8 cellular contexts compared by ENCODE assay signal in the genomic region with DNA sequence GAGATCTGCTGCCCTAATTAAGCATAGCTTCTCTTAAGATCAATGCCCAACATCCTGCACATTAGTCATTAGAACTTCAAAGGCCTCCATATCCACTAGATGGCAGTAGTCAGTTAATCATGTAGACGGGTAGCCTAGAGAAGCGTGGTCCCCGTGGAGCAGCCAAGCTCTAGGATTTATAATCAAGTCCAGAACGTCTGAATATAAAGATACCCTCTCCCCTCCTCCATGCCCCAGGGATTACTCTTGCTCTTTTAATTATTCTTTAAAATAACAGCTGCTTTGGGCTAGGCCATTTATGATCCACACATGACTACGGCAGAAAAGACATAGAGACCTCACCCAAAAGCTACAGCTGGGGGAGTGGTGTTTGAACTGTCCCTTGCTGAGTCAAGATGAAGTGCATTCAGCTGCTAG.
DNase-seq lines count a peak whose midpoint lies in the region; ATAC-seq, FAIRE-seq and TF ChIP-seq lines count a peak whose summit lies in the region.

No MANE protein-coding gene starts in this region.

- H3F3A ChIP-seq in Loucy (ENCODE audit: low read depth) = no peaks in the 10 kb centered on the region

- WGBS in ovary, 3 donors = 6 to 8% (median 8%) methylated on average over 5 of the region's 5 CpGs

- POLR2A ChIA-PET in BJ (lab: Charles Lee) (no interaction called here), Panc1 (lab: Charles Lee) (interaction anchor here (0.5 kb wide), 1 partner anchor 563 kb away, joined by 3 read pairs; no protein-coding TSS in a partner anchor)

- FAIRE-seq in GM19239 (lab: Jason Lieb, UNC) = peak; percentile 93

- BruUV-seq in Panc1 (replicated peaks; lab: Mats Ljungman, UMichigan) = no TSS peak

- in situ Hi-C loops in Panc1 (cut with HindIII; ENCODE audit: low pct_unique_long_range_greater_than_20kb, low sequenced_read_pairs) = no loop called here

- H2AFZ ChIP-seq in Loucy (ENCODE audit: low read length) = peak overlapping the region; percentile 80

- no peak for TF ChIP-seq POLR2A in ovary (IDR thresholded peaks at IDR 0.05)

- H3K27ac ChIP-seq in Panc1 (ENCODE audit: low read length) (no peak overlapping the region), ovary (no peak overlapping the region)

- H3K27me3 ChIP-seq in BJ (ENCODE audit: control insufficient read depth, insufficient read depth, low read length) (peaks cover 1% of the 10 kb centered on the region; the same call in 1 of the 2 replicates), Loucy (ENCODE audit: insufficient read depth, low read length, poor library complexity, severe bottlenecking) (no peaks in the 10 kb centered on the region), Panc1 (ENCODE audit: control insufficient read depth, insufficient read depth, low read length) (0 out of 2 replicates have a peak, but pooled peaks cover 3% of the 10 kb centered on the region), ovary (no peaks in the 10 kb centered on the region)

- CTCF ChIA-PET in BJ (lab: Yijun Ruan, JAX) = interaction anchor here (0.7 to 7.5 kb wide), 38 partner anchors 8 to 764 kb away, joined by 3 to 105 read pairs (median 4); no protein-coding TSS in a partner anchor
- CTCF ChIA-PET in Panc1 (lab: Charles Lee) = interaction anchor here (0.6 to 1.8 kb wide), 6 partner anchors 207 to 1139 kb away, joined by 3 to 11 read pairs (median 4); no protein-coding TSS in a partner anchor

- no peaks in the 10 kb centered on the region for H3K36me3 ChIP-seq in BJ (ENCODE audit: control insufficient read depth, insufficient read depth, low read length)
- no peaks in the 10 kb centered on the region for H3K36me3 ChIP-seq in Loucy (ENCODE audit: insufficient read depth, low read length)
- H3K36me3 ChIP-seq in Panc1 (ENCODE audit: control insufficient read depth, insufficient read depth, low read length) = no peaks in the 10 kb centered on the region
- no peaks in the 10 kb centered on the region for H3K36me3 ChIP-seq in ovary

- no peaks in the 10 kb centered on the region for H3K79me2 ChIP-seq in Loucy (ENCODE audit: insufficient read depth, low read length)

- ATAC-seq in Panc1 = peak; percentile 93

- DNase-seq in BJ (ENCODE audit: low read depth) (peak; percentile 21), GM19239 (ENCODE audit: insufficient read length, low spot score) (peak; percentile 23), Panc1 (ENCODE audit: low read depth, low spot score) (peak; percentile 46), globus pallidus (ENCODE audit: low spot score) (peak; percentile 87), ovary (peak; percentile 55 to 72 (median 66)), NK-92 (lab: John Stamatoyannopoulos, UW; ENCODE audit: unreplicated experiment) (no peak)
- peak in 3 of 4 experiments; percentile 1 to 15 (median 5) for DNase-seq in activated naive CD4-positive, alpha-beta T cell (lab: John Stamatoyannopoulos, UW)

- H3K4me3 ChIP-seq in BJ (ENCODE audit: low read depth, low read length) (no peak overlapping the region), Loucy (ENCODE audit: low read length, poor library complexity, severe bottlenecking) (no peak overlapping the region), Panc1 (ENCODE audit: low read depth in 2 of 2, low read length in 2 of 2) (no peak overlapping the region), ovary (no peak overlapping the region)

- H3K4me2 ChIP-seq in Loucy (ENCODE audit: low read depth, low read length, poor library complexity, severe bottlenecking) = no peak overlapping the region

- H3K4me1 ChIP-seq in Loucy (ENCODE audit: insufficient read depth, low read length, poor library complexity, severe bottlenecking) (no peaks in the 10 kb centered on the region), Panc1 (ENCODE audit: control insufficient read depth, insufficient read depth, low read length) (no peaks in the 10 kb centered on the region), ovary (ENCODE audit: insufficient read depth) (peaks cover 3% of the 10 kb centered on the region)

- no peak overlapping the region for H3K9ac ChIP-seq in Loucy (ENCODE audit: low read depth, low read length, poor library complexity, severe bottlenecking)

- no peaks in the 10 kb centered on the region for H4K20me1 ChIP-seq in Loucy (ENCODE audit: insufficient read depth, low read length, poor library complexity, severe bottlenecking)

- H3K9me2 ChIP-seq in Loucy (replicated peaks; ENCODE audit: low read depth, low read length) = no peaks in the 10 kb centered on the region

- TF ChIP-seq CTCF in BJ (IDR thresholded peaks at IDR 0.05; ENCODE audit: insufficient read depth, low read depth, low read length) (peak; percentile 68), Loucy (conservative IDR thresholded peaks at IDR 0.05; ENCODE audit: low read length) (peak; percentile 81), Panc1 (IDR thresholded peaks at IDR 0.05) (peak; percentile 84), ovary (IDR thresholded peaks at IDR 0.05) (peak; percentile 44 to 76 (median 73))

- TF ChIP-seq EP300 in ovary (IDR thresholded peaks at IDR 0.05) = no peak

- H3K9me3 ChIP-seq in Loucy (ENCODE audit: insufficient read depth, low read depth, low read length) (no peaks in the 10 kb centered on the region), Panc1 (ENCODE audit: control insufficient read depth, insufficient read depth, low read depth, low read length) (no peaks in the 10 kb centered on the region), ovary (no peaks in the 10 kb centered on the region)

- intact Hi-C loops in Panc1 (cut with micrococcal nuclease; ENCODE audit: unreplicated experiment) (loop anchor here (2.0 to 10.0 kb wide), 4 partner anchors 207 to 701 kb away; no protein-coding TSS in a partner anchor), ovary (cut with DNase I) (loop anchor here (5.0 to 10.0 kb wide), 5 partner anchors 303 to 707 kb away; no protein-coding TSS in a partner anchor)
